In the genomic region with DNA sequence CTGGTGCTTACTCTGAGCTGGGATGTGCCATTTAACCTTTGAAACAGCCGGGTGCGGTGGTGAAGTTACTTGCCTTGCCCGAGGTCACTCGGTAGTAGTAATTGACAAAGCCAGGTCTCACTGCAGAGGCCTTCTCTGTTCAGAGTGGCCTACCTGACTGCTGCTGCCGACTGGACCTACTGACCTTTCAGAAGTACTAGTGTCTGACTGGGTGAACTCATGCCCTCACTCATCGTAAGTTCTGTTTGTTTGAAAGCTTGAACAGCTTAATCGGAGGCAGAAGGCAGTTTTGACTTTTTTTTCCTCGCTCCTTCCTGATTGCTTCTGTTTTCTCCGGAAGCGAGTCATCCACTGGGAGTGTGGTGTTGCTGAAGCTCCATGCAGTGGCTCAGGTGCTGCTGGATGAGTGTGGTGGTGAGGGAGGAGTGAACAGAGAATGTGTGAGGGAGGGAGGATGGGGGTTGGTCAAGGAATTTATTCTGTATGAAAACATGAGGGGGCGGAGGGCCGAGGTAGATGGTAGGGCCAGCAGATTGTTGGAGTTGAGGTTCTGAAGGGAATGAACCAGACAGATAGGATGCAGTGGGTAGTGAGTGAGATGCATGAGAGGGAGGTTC, we compare ENCODE assay signal across 8 cellular contexts. TPM values are rescaled to one million over a fixed set of nuclear protein-coding genes. Genes with fewer than 3 reads are reported as not detected.
DNase-seq lines count a peak whose midpoint lies in the region; ATAC-seq, FAIRE-seq and TF ChIP-seq lines count a peak whose summit lies in the region.

No MANE protein-coding gene starts in this region.

- no peak for TF ChIP-seq POLR2A in HepG2 (IDR thresholded peaks at IDR 0.05; ENCODE audit: insufficient read depth in 1 of 2, low read depth in 2 of 2, low read length in 2 of 2)

- H3K9ac ChIP-seq in HepG2 (ENCODE audit: insufficient read depth, low read depth, low read length), result peak overlapping the region; percentile 55; the same call in 1 of the 2 replicates

- H3K4me1 ChIP-seq in HepG2 (ENCODE audit: insufficient read depth, low read length) (peaks cover 76% of the 10 kb centered on the region), upper lobe of right lung (peaks cover 16% of the 10 kb centered on the region), left ventricle myocardium inferior (peaks cover 13% of the 10 kb centered on the region)

- H4K20me1 ChIP-seq in HepG2 (ENCODE audit: insufficient read depth, low read length), result no peaks in the 10 kb centered on the region

- H2AFZ ChIP-seq in HepG2 (ENCODE audit: low read length), result peak overlapping the region; percentile 66

- peak overlapping the region; percentile 39 for H3K27ac ChIP-seq in HepG2 (ENCODE audit: extremely low read length, insufficient read depth, low read length)
- H3K27ac ChIP-seq in upper lobe of right lung, result peak overlapping the region; percentile 65
- no peak overlapping the region for H3K27ac ChIP-seq in left ventricle myocardium inferior (replicated peaks)

- TF ChIP-seq EP300 in HepG2 (IDR thresholded peaks at IDR 0.05; ENCODE audit: low read depth in 2 of 2, low read length in 2 of 2) (no peak), HepG2 (CRISPR knock-in tag; IDR thresholded peaks at IDR 0.05; ENCODE audit: borderline replicate concordance) (no peak)

- intact Hi-C loops in activated CD4-positive, alpha-beta T cell treated with anti-CD3 and anti-CD28 coated beads, Interleukin-2, amount 10 ng/mL, durations not matched to agents 24 days and 14 days (cut with micrococcal nuclease), result no loop called here
- intact Hi-C loops in HepG2 (cut with micrococcal nuclease; ENCODE audit: unreplicated experiment) (no loop called here), upper lobe of right lung (cut with DNase I) (no loop called here), left ventricle myocardium inferior (cut with micrococcal nuclease) (no loop called here)

- in situ Hi-C loops in astrocyte of the spinal cord (cut with HindIII; ENCODE audit: low sequenced_read_pairs) (loop anchor here (25.0 kb wide), 1 partner anchor 130 kb away; no protein-coding TSS in a partner anchor), HepG2 (cut with HindIII; ENCODE audit: extremely low pct_ligation_motif_present, low pct_unique_long_range_greater_than_20kb) (no loop called here)

- H3K79me2 ChIP-seq in HepG2 (ENCODE audit: insufficient read depth, low read length), result no peaks in the 10 kb centered on the region

- peaks cover 0 to 6% of the 10 kb centered on the region in 2 experiments; a peak in 2 of 5 replicates for H3K27me3 ChIP-seq in HepG2 (ENCODE audit: control insufficient read depth in 1 of 2, insufficient read depth in 2 of 2, low read length in 2 of 2)
- H3K27me3 ChIP-seq in upper lobe of right lung, result no peaks in the 10 kb centered on the region
- H3K27me3 ChIP-seq in left ventricle myocardium inferior (ENCODE audit: low read depth), result peaks cover 11% of the 10 kb centered on the region

- peaks cover 5% of the 10 kb centered on the region for H3K36me3 Mint-ChIP-seq in activated CD4-positive, alpha-beta T cell treated with anti-CD3 and anti-CD28 coated beads, Interleukin-2, amount 10 ng/mL, durations not matched to agents 24 days and 14 days (ENCODE audit: low read depth)

- H3K4me3 Mint-ChIP-seq in activated CD4-positive, alpha-beta T cell treated with anti-CD3 and anti-CD28 coated beads, Interleukin-2, amount 10 ng/mL, durations not matched to agents 24 days and 14 days, result peak overlapping the region; percentile 6

- DNase-seq in activated CD4-positive, alpha-beta T cell treated with anti-CD3 and anti-CD28 coated beads, Interleukin-2, amount 10 ng/mL, durations not matched to agents 24 days and 14 days, result no peak
- no peak for DNase-seq in activated CD4-positive, alpha-beta T cell treated with anti-CD3 and anti-CD28 coated beads for 48 hours
- DNase-seq in astrocyte of the spinal cord (ENCODE audit: low read depth, low spot score), result peak; percentile 53
- peak; percentile 39 for DNase-seq in HepG2 (ENCODE audit: low spot score)
- DNase-seq in upper lobe of right lung, result no peak
- DNase-seq in left ventricle myocardium inferior, result no peak

- H3K36me3 ChIP-seq in HepG2 (replicated peaks in 1 of 2; ENCODE audit: control insufficient read depth in 1 of 2, insufficient read depth in 2 of 2, low read length in 2 of 2) (no peaks in the 10 kb centered on the region), upper lobe of right lung (no peaks in the 10 kb centered on the region), left ventricle myocardium inferior (no peaks in the 10 kb centered on the region)

- 1% methylated on average over 10 of the region's 12 CpGs for whole genome bisulfite sequencing in HepG2 (ENCODE audit: low lambda C conversion rate)

- peak overlapping the region; percentile 73 for H3K27ac Mint-ChIP-seq in activated CD4-positive, alpha-beta T cell treated with anti-CD3 and anti-CD28 coated beads, Interleukin-2, amount 10 ng/mL, durations not matched to agents 24 days and 14 days

- H3K4me1 Mint-ChIP-seq in activated CD4-positive, alpha-beta T cell treated with anti-CD3 and anti-CD28 coated beads, Interleukin-2, amount 10 ng/mL, durations not matched to agents 24 days and 14 days, result peaks cover 42% of the 10 kb centered on the region

- H3K9me3 Mint-ChIP-seq in activated CD4-positive, alpha-beta T cell treated with anti-CD3 and anti-CD28 coated beads, Interleukin-2, amount 10 ng/mL, durations not matched to agents 24 days and 14 days, result no peaks in the 10 kb centered on the region

- ATAC-seq in HepG2, result peak; percentile 74
- ATAC-seq in upper lobe of right lung, result no peak
- ATAC-seq in HG03432 (IDR thresholded peaks at IDR 0.05; ENCODE audit: unreplicated experiment), result no peak
- ATAC-seq in GM19452 (IDR thresholded peaks at IDR 0.05; ENCODE audit: unreplicated experiment), result no peak

- no peak overlapping the region for H3K4me3 ChIP-seq in astrocyte of the spinal cord (ENCODE audit: low read depth, low read length)
- H3K4me3 ChIP-seq in HepG2 (replicated peaks in 1 of 3; ENCODE audit: insufficient read depth in 1 of 3, low read depth in 2 of 3, low read length in 3 of 3), result peak overlapping the region; percentile 18 to 56 (median 48); a peak in 5 of 6 replicates
- peak overlapping the region; percentile 64 for H3K4me3 ChIP-seq in upper lobe of right lung
- no peak overlapping the region for H3K4me3 ChIP-seq in left ventricle myocardium inferior

- TF ChIP-seq RAD21 in HepG2 (CRISPR knock-in tag; IDR thresholded peaks at IDR 0.05), result no peak

- peak overlapping the region; percentile 75 for H3K4me2 ChIP-seq in HepG2 (ENCODE audit: low read depth, low read length)

- CTCF ChIA-PET in HepG2 (lab: Yijun Ruan, JAX; ENCODE audit: low intra/inter-chr PET ratio, low total read pairs), result no interaction called here

- peak; percentile 71 for FAIRE-seq in HepG2 (lab: Jason Lieb, UNC)

- POLR2A ChIA-PET in HepG2 (lab: Yijun Ruan, JAX), result interaction anchor here (0.9 kb wide), 1 partner anchor 107 kb away, joined by 5 read pairs; a partner anchor contains a TSS

- H3K9me3 ChIP-seq in HepG2 (ENCODE audit: low read length), result no peaks in the 10 kb centered on the region
- no peaks in the 10 kb centered on the region for H3K9me3 ChIP-seq in upper lobe of right lung
- H3K9me3 ChIP-seq in left ventricle myocardium inferior (replicated peaks), result no peaks in the 10 kb centered on the region

- TF ChIP-seq CTCF in astrocyte of the spinal cord (IDR thresholded peaks at IDR 0.05; ENCODE audit: low read depth, low read length) (no peak), HepG2 (CRISPR knock-in tag; IDR thresholded peaks at IDR 0.05) (no peak), upper lobe of right lung (IDR thresholded peaks at IDR 0.05) (no peak), left ventricle myocardium inferior (IDR thresholded peaks at IDR 0.05; ENCODE audit: borderline replicate concordance) (no peak)

- H3K27me3 Mint-ChIP-seq in activated CD4-positive, alpha-beta T cell treated with anti-CD3 and anti-CD28 coated beads, Interleukin-2, amount 10 ng/mL, durations not matched to agents 24 days and 14 days, result no peaks in the 10 kb centered on the region

- no TSS peak for BruUV-seq in HepG2 (replicated peaks; lab: Mats Ljungman, UMichigan)

RNA-seq across cellular contexts. Expression of a gene that starts 2.7 kb away (rescaled TPM):
- 69.6 and 70.7 TPM in 2 replicates for total RNA-seq in activated CD4-positive, alpha-beta T cell treated with anti-CD3 and anti-CD28 coated beads, Interleukin-2, amount 10 ng/mL, durations not matched to agents 24 days and 14 days
- total RNA-seq in HepG2 (2016; rRNA removed; fragmentation: Illumina TruSeq; extraction: Trizol), result 0.24 and 0.31 TPM in 2 replicates
- 0.18 and 0.40 TPM in 2 replicates for total RNA-seq in HepG2 (2016; cell fraction: cytosol; rRNA removed; fragmentation: Illumina TruSeq; extraction: Trizol; ENCODE audit: low read depth)
- total RNA-seq in HepG2 (2016; cell fraction: insoluble cytoplasmic fraction; rRNA removed; fragmentation: Illumina TruSeq; extraction: Trizol), result 0.30 and 0.37 TPM in 2 replicates
- 0.22 TPM in 1 of 2 replicates, not detected in the other for total RNA-seq in HepG2 (2016; cell fraction: membrane; rRNA removed; fragmentation: Illumina TruSeq; extraction: Trizol)
- 0.44 TPM in 1 of 2 replicates, not detected in the other for total RNA-seq in HepG2 (2016; cell fraction: nucleus; rRNA removed; fragmentation: Illumina TruSeq; extraction: Trizol)
- polyA plus RNA-seq in HepG2 (2011; rRNA removed), result 0.77 and 0.97 TPM in 2 replicates
- 0.38 and 0.83 TPM in 2 replicates for polyA plus RNA-seq in HepG2 (2011; cell fraction: cytosol; rRNA removed)
- polyA plus RNA-seq in HepG2 (2011; cell fraction: nucleus; rRNA removed), result 0.21 and 0.35 TPM in 2 replicates
- polyA plus RNA-seq in HepG2 (2012), result 0.31 and 0.39 TPM in 2 replicates
- polyA plus RNA-seq in HepG2 (2016; cell fraction: cytosol; fragmentation: Illumina TruSeq; extraction: Trizol; ENCODE audit: low read depth), result not detected in 2 replicates
- 0.26 and 0.46 TPM in 2 replicates for polyA plus RNA-seq in HepG2 (2016; cell fraction: insoluble cytoplasmic fraction; fragmentation: Illumina TruSeq; extraction: Trizol; ENCODE audit: low read depth)
- polyA plus RNA-seq in HepG2 (2016; cell fraction: membrane; fragmentation: Illumina TruSeq; extraction: Trizol; ENCODE audit: low read depth), result 0.13 TPM in 1 of 2 replicates, not detected in the other
- polyA plus RNA-seq in HepG2 (2016; cell fraction: nucleus; fragmentation: Illumina TruSeq; extraction: Trizol; ENCODE audit: insufficient read depth, low read depth), result 0.60 and 1.7 TPM in 2 replicates
- polyA minus RNA-seq in HepG2 (2011; rRNA and poly(A)+ RNA removed; ENCODE audit: low replicate concordance), result 0.56 and 17.3 TPM in 2 replicates
- polyA minus RNA-seq in HepG2 (2011; cell fraction: cytosol; rRNA and poly(A)+ RNA removed), result not detected in 2 replicates
- 0.26 TPM in 1 of 2 replicates, not detected in the other for polyA minus RNA-seq in HepG2 (2011; cell fraction: nucleus; rRNA and poly(A)+ RNA removed)
- total RNA-seq in upper lobe of right lung, result 231 TPM
- total RNA-seq in left ventricle myocardium inferior, result 6.8 TPM

RNA-seq across cellular contexts. Expression of a gene that starts 10.9 kb away (rescaled TPM):
- 60.3 and 61.1 TPM in 2 replicates for total RNA-seq in activated CD4-positive, alpha-beta T cell treated with anti-CD3 and anti-CD28 coated beads, Interleukin-2, amount 10 ng/mL, durations not matched to agents 24 days and 14 days
- total RNA-seq in HepG2 (2016; rRNA removed; fragmentation: Illumina TruSeq; extraction: Trizol) (not detected in 2 replicates), upper lobe of right lung (113 TPM), left ventricle myocardium inferior (33.3 TPM)
- total RNA-seq in HepG2 (2016; cell fraction: cytosol; rRNA removed; fragmentation: Illumina TruSeq; extraction: Trizol; ENCODE audit: low read depth), result not detected in 2 replicates
- total RNA-seq in HepG2 (2016; cell fraction: insoluble cytoplasmic fraction; rRNA removed; fragmentation: Illumina TruSeq; extraction: Trizol), result not detected in 2 replicates
- total RNA-seq in HepG2 (2016; cell fraction: membrane; rRNA removed; fragmentation: Illumina TruSeq; extraction: Trizol), result not detected in 2 replicates
- not detected in 2 replicates for total RNA-seq in HepG2 (2016; cell fraction: nucleus; rRNA removed; fragmentation: Illumina TruSeq; extraction: Trizol)
- polyA plus RNA-seq in HepG2 (2011; rRNA removed), result not detected in 2 replicates
- polyA plus RNA-seq in HepG2 (2011; cell fraction: cytosol; rRNA removed), result not detected in 2 replicates
- not detected in 2 replicates for polyA plus RNA-seq in HepG2 (2011; cell fraction: nucleus; rRNA removed)
- polyA plus RNA-seq in HepG2 (2012), result not detected in 2 replicates
- not detected in 2 replicates for polyA plus RNA-seq in HepG2 (2016; cell fraction: cytosol; fragmentation: Illumina TruSeq; extraction: Trizol; ENCODE audit: low read depth)
- polyA plus RNA-seq in HepG2 (2016; cell fraction: insoluble cytoplasmic fraction; fragmentation: Illumina TruSeq; extraction: Trizol; ENCODE audit: low read depth), result not detected in 2 replicates
- not detected in 2 replicates for polyA plus RNA-seq in HepG2 (2016; cell fraction: membrane; fragmentation: Illumina TruSeq; extraction: Trizol; ENCODE audit: low read depth)
- polyA plus RNA-seq in HepG2 (2016; cell fraction: nucleus; fragmentation: Illumina TruSeq; extraction: Trizol; ENCODE audit: insufficient read depth, low read depth), result not detected in 2 replicates
- not detected in 2 replicates for polyA minus RNA-seq in HepG2 (2011; rRNA and poly(A)+ RNA removed; ENCODE audit: low replicate concordance)
- not detected in 2 replicates for polyA minus RNA-seq in HepG2 (2011; cell fraction: cytosol; rRNA and poly(A)+ RNA removed)
- not detected in 2 replicates for polyA minus RNA-seq in HepG2 (2011; cell fraction: nucleus; rRNA and poly(A)+ RNA removed)

RNA-seq across cellular contexts. Expression of a gene that starts 37.0 kb away (rescaled TPM):
- total RNA-seq in activated CD4-positive, alpha-beta T cell treated with anti-CD3 and anti-CD28 coated beads, Interleukin-2, amount 10 ng/mL, durations not matched to agents 24 days and 14 days, result 0.52 TPM in 1 of 2 replicates, not detected in the other
- total RNA-seq in HepG2 (2016; rRNA removed; fragmentation: Illumina TruSeq; extraction: Trizol), result 2.8 and 3.3 TPM in 2 replicates
- 6.4 and 6.6 TPM in 2 replicates for total RNA-seq in HepG2 (2016; cell fraction: cytosol; rRNA removed; fragmentation: Illumina TruSeq; extraction: Trizol; ENCODE audit: low read depth)
- total RNA-seq in HepG2 (2016; cell fraction: insoluble cytoplasmic fraction; rRNA removed; fragmentation: Illumina TruSeq; extraction: Trizol), result 2.5 and 4.8 TPM in 2 replicates
- 4.6 and 6.3 TPM in 2 replicates for total RNA-seq in HepG2 (2016; cell fraction: membrane; rRNA removed; fragmentation: Illumina TruSeq; extraction: Trizol)
- total RNA-seq in HepG2 (2016; cell fraction: nucleus; rRNA removed; fragmentation: Illumina TruSeq; extraction: Trizol), result 3.4 and 3.9 TPM in 2 replicates
- polyA plus RNA-seq in HepG2 (2011; rRNA removed), result 2.5 and 3.2 TPM in 2 replicates
- 4.3 and 4.5 TPM in 2 replicates for polyA plus RNA-seq in HepG2 (2011; cell fraction: cytosol; rRNA removed)
- polyA plus RNA-seq in HepG2 (2011; cell fraction: nucleus; rRNA removed), result 1.1 and 1.5 TPM in 2 replicates
- 1.5 and 3.1 TPM in 2 replicates for polyA plus RNA-seq in HepG2 (2012)
- 7.0 and 8.9 TPM in 2 replicates for polyA plus RNA-seq in HepG2 (2016; cell fraction: cytosol; fragmentation: Illumina TruSeq; extraction: Trizol; ENCODE audit: low read depth)
- polyA plus RNA-seq in HepG2 (2016; cell fraction: insoluble cytoplasmic fraction; fragmentation: Illumina TruSeq; extraction: Trizol; ENCODE audit: low read depth), result 3.1 and 5.6 TPM in 2 replicates
- 4.1 and 4.8 TPM in 2 replicates for polyA plus RNA-seq in HepG2 (2016; cell fraction: membrane; fragmentation: Illumina TruSeq; extraction: Trizol; ENCODE audit: low read depth)
- polyA plus RNA-seq in HepG2 (2016; cell fraction: nucleus; fragmentation: Illumina TruSeq; extraction: Trizol; ENCODE audit: insufficient read depth, low read depth), result 2.8 TPM in 1 of 2 replicates, not detected in the other
- 14.8 TPM in 1 of 2 replicates, not detected in the other for polyA minus RNA-seq in HepG2 (2011; rRNA and poly(A)+ RNA removed; ENCODE audit: low replicate concordance)
- not detected in 2 replicates for polyA minus RNA-seq in HepG2 (2011; cell fraction: cytosol; rRNA and poly(A)+ RNA removed)
- polyA minus RNA-seq in HepG2 (2011; cell fraction: nucleus; rRNA and poly(A)+ RNA removed), result 1.2 TPM in 1 of 2 replicates, not detected in the other
- 63.0 TPM for total RNA-seq in upper lobe of right lung
- 1.6 TPM for total RNA-seq in left ventricle myocardium inferior

RNA-seq across cellular contexts. Expression of a gene that starts 43.1 kb away (rescaled TPM):
- 1.8 and 2.0 TPM in 2 replicates for total RNA-seq in activated CD4-positive, alpha-beta T cell treated with anti-CD3 and anti-CD28 coated beads, Interleukin-2, amount 10 ng/mL, durations not matched to agents 24 days and 14 days
- 1.7 and 3.2 TPM in 2 replicates for total RNA-seq in HepG2 (2016; rRNA removed; fragmentation: Illumina TruSeq; extraction: Trizol)
- total RNA-seq in HepG2 (2016; cell fraction: cytosol; rRNA removed; fragmentation: Illumina TruSeq; extraction: Trizol; ENCODE audit: low read depth), result 1.4 and 1.6 TPM in 2 replicates
- total RNA-seq in HepG2 (2016; cell fraction: insoluble cytoplasmic fraction; rRNA removed; fragmentation: Illumina TruSeq; extraction: Trizol), result 1.6 and 2.3 TPM in 2 replicates
- 2.0 and 2.8 TPM in 2 replicates for total RNA-seq in HepG2 (2016; cell fraction: membrane; rRNA removed; fragmentation: Illumina TruSeq; extraction: Trizol)
- total RNA-seq in HepG2 (2016; cell fraction: nucleus; rRNA removed; fragmentation: Illumina TruSeq; extraction: Trizol), result 2.1 and 2.7 TPM in 2 replicates
- 1.0 and 1.3 TPM in 2 replicates for polyA plus RNA-seq in HepG2 (2011; rRNA removed)
- 0.65 and 1.2 TPM in 2 replicates for polyA plus RNA-seq in HepG2 (2011; cell fraction: cytosol; rRNA removed)
- 3.3 and 3.6 TPM in 2 replicates for polyA plus RNA-seq in HepG2 (2011; cell fraction: nucleus; rRNA removed)
- 0.36 and 1.2 TPM in 2 replicates for polyA plus RNA-seq in HepG2 (2012)
- polyA plus RNA-seq in HepG2 (2016; cell fraction: cytosol; fragmentation: Illumina TruSeq; extraction: Trizol; ENCODE audit: low read depth), result 1.1 TPM in 2 replicates
- polyA plus RNA-seq in HepG2 (2016; cell fraction: insoluble cytoplasmic fraction; fragmentation: Illumina TruSeq; extraction: Trizol; ENCODE audit: low read depth), result 1.4 and 3.2 TPM in 2 replicates
- polyA plus RNA-seq in HepG2 (2016; cell fraction: membrane; fragmentation: Illumina TruSeq; extraction: Trizol; ENCODE audit: low read depth), result 1.4 and 1.7 TPM in 2 replicates
- 4.1 and 5.7 TPM in 2 replicates for polyA plus RNA-seq in HepG2 (2016; cell fraction: nucleus; fragmentation: Illumina TruSeq; extraction: Trizol; ENCODE audit: insufficient read depth, low read depth)
- 1.3 and 2.4 TPM in 2 replicates for polyA minus RNA-seq in HepG2 (2011; rRNA and poly(A)+ RNA removed; ENCODE audit: low replicate concordance)
- 0.62 and 0.69 TPM in 2 replicates for polyA minus RNA-seq in HepG2 (2011; cell fraction: cytosol; rRNA and poly(A)+ RNA removed)
- 1.4 and 1.7 TPM in 2 replicates for polyA minus RNA-seq in HepG2 (2011; cell fraction: nucleus; rRNA and poly(A)+ RNA removed)
- total RNA-seq in upper lobe of right lung, result not detected
- 0.49 TPM for total RNA-seq in left ventricle myocardium inferior

RNA-seq across cellular contexts. Expression of a gene that starts 48.7 kb away (rescaled TPM):
- 83.4 and 84.7 TPM in 2 replicates for total RNA-seq in activated CD4-positive, alpha-beta T cell treated with anti-CD3 and anti-CD28 coated beads, Interleukin-2, amount 10 ng/mL, durations not matched to agents 24 days and 14 days
- 22.1 and 41.4 TPM in 2 replicates for total RNA-seq in HepG2 (2016; rRNA removed; fragmentation: Illumina TruSeq; extraction: Trizol)
- 12.1 and 13.3 TPM in 2 replicates for total RNA-seq in HepG2 (2016; cell fraction: cytosol; rRNA removed; fragmentation: Illumina TruSeq; extraction: Trizol; ENCODE audit: low read depth)
- total RNA-seq in HepG2 (2016; cell fraction: insoluble cytoplasmic fraction; rRNA removed; fragmentation: Illumina TruSeq; extraction: Trizol), result 22.4 and 41.9 TPM in 2 replicates
- total RNA-seq in HepG2 (2016; cell fraction: membrane; rRNA removed; fragmentation: Illumina TruSeq; extraction: Trizol), result 14.7 and 18.6 TPM in 2 replicates
- total RNA-seq in HepG2 (2016; cell fraction: nucleus; rRNA removed; fragmentation: Illumina TruSeq; extraction: Trizol), result 27.0 and 34.8 TPM in 2 replicates
- 85.2 and 95.6 TPM in 2 replicates for polyA plus RNA-seq in HepG2 (2011; rRNA removed)
- 78.6 and 141 TPM in 2 replicates for polyA plus RNA-seq in HepG2 (2011; cell fraction: cytosol; rRNA removed)
- polyA plus RNA-seq in HepG2 (2011; cell fraction: nucleus; rRNA removed), result 73.7 and 97.1 TPM in 2 replicates
- 33.8 and 38.8 TPM in 2 replicates for polyA plus RNA-seq in HepG2 (2012)
- polyA plus RNA-seq in HepG2 (2016; cell fraction: cytosol; fragmentation: Illumina TruSeq; extraction: Trizol; ENCODE audit: low read depth), result 19.2 and 22.6 TPM in 2 replicates
- polyA plus RNA-seq in HepG2 (2016; cell fraction: insoluble cytoplasmic fraction; fragmentation: Illumina TruSeq; extraction: Trizol; ENCODE audit: low read depth), result 24.5 and 27.8 TPM in 2 replicates
- polyA plus RNA-seq in HepG2 (2016; cell fraction: membrane; fragmentation: Illumina TruSeq; extraction: Trizol; ENCODE audit: low read depth), result 17.9 and 18.5 TPM in 2 replicates
- 58.4 and 61.4 TPM in 2 replicates for polyA plus RNA-seq in HepG2 (2016; cell fraction: nucleus; fragmentation: Illumina TruSeq; extraction: Trizol; ENCODE audit: insufficient read depth, low read depth)
- polyA minus RNA-seq in HepG2 (2011; rRNA and poly(A)+ RNA removed; ENCODE audit: low replicate concordance), result 67.3 and 95.2 TPM in 2 replicates
- polyA minus RNA-seq in HepG2 (2011; cell fraction: cytosol; rRNA and poly(A)+ RNA removed), result 29.1 and 32.2 TPM in 2 replicates
- polyA minus RNA-seq in HepG2 (2011; cell fraction: nucleus; rRNA and poly(A)+ RNA removed), result 7.9 and 10.6 TPM in 2 replicates
- 37.3 TPM for total RNA-seq in upper lobe of right lung
- total RNA-seq in left ventricle myocardium inferior, result 33.0 TPM

Comparison
In these comparisons a context has a peak if more than half of its experiments do, and no peak if none do; other contexts are left out.
1. DNase-seq: peak in astrocyte of the spinal cord (single experiment) and HepG2 (single experiment); none in activated CD4-positive, alpha-beta T cell treated with anti-CD3 and anti-CD28 coated beads, Interleukin-2, amount 10 ng/mL, durations not matched to agents 24 days and 14 days (single experiment), activated CD4-positive, alpha-beta T cell treated with anti-CD3 and anti-CD28 coated beads for 48 hours (single experiment), upper lobe of right lung (single experiment) and left ventricle myocardium inferior (single experiment).
2. H3K4me3 ChIP-seq: peak in HepG2 (3 of 3) and upper lobe of right lung (single experiment); none in astrocyte of the spinal cord (single experiment) and left ventricle myocardium inferior (single experiment).
3. RNA of a gene that starts 10.9 kb away (total RNA-seq): 113 TPM in upper lobe of right lung (single experiment), 60.3 to 61.1 TPM in activated CD4-positive, alpha-beta T cell treated with anti-CD3 and anti-CD28 coated beads, Interleukin-2, amount 10 ng/mL, durations not matched to agents 24 days and 14 days and 33.3 TPM in left ventricle myocardium inferior (single experiment); not detected in HepG2; every median in the first group is over 10 times any median in the second.